ENCODE assay signal across 9 cellular contexts in genomic region chr17:64103751-64104364, GRCh38. TPM values are rescaled to one million over a fixed set of nuclear protein-coding genes. Genes with fewer than 3 reads are reported as not detected.
A peak's percentile ranks its signal among the peaks of the same experiment; 100 is the strongest.
DNase-seq lines count a peak whose midpoint lies in the region; ATAC-seq, FAIRE-seq and TF ChIP-seq lines count a peak whose summit lies in the region.
"Had no signal": no experiment of that assay in that cellular context is flagged by ENCODE, and none has a peak within 500 bp of the region (broad histone marks: within the 10 kb centered on the region; RNA-seq: fewer than 3 reads in every experiment).

No MANE protein-coding gene starts in this region.

- H3K36me3 ChIP-seq in gastrocnemius medialis, result no peaks in the 10 kb centered on the region

- DNase-seq in CD1c-positive myeloid dendritic cell (ENCODE audit: extremely low spot score) (peak; percentile 43), RCC 7860 (ENCODE audit: low spot score) (peak; percentile 56), epithelial cell of prostate (ENCODE audit: low read depth, low spot score) (no peak), GM20000 (ENCODE audit: low spot score) (no peak), gastrocnemius medialis (no peak), NCI-H2196 (lab: John Stamatoyannopoulos, UW; ENCODE audit: unreplicated experiment) (no peak), D721Med (ENCODE audit: insufficient read length, low spot score) (no peak)

- intact Hi-C loops in gastrocnemius medialis (cut with DNase I; ENCODE audit: low total_unique reads), result no loop called here

- FAIRE-seq in RCC 7860 (lab: Jason Lieb, UNC), result peak; percentile 83
- FAIRE-seq in D721Med (lab: Jason Lieb, UNC), result no peak
- FAIRE-seq: colon had no signal

- H3K4me3 ChIP-seq in gastrocnemius medialis, result no peak overlapping the region

- TF ChIP-seq CTCF in GM20000 (IDR thresholded peaks at IDR 0.05; ENCODE audit: extremely low read depth, missing control alignments), result no peak
- TF ChIP-seq CTCF in gastrocnemius medialis (IDR thresholded peaks at IDR 0.05 in 4 of 5, conservative IDR thresholded peaks at IDR 0.05 in 1 of 5), result no peak
- no peak for TF ChIP-seq CTCF in D721Med (IDR thresholded peaks at IDR 0.05; ENCODE audit: insufficient read depth, missing control alignments)

- peaks cover 0 to 6% of the 10 kb centered on the region in 2 donors for H3K4me1 ChIP-seq in gastrocnemius medialis

- in situ Hi-C loops in gastrocnemius medialis (cut with MboI; ENCODE audit: low sequenced_read_pairs in 4 of 4), result no loop called here

- H3K27me3 ChIP-seq in gastrocnemius medialis, result no peaks in the 10 kb centered on the region

- TF ChIP-seq POLR2A in gastrocnemius medialis (IDR thresholded peaks at IDR 0.05), result no peak

- H3K27ac ChIP-seq in epithelial cell of prostate (peak overlapping the region; percentile 44), gastrocnemius medialis (no peak overlapping the region)

- no peaks in the 10 kb centered on the region for H3K9me3 ChIP-seq in gastrocnemius medialis

- ATAC-seq in GM21529 (IDR thresholded peaks at IDR 0.05; ENCODE audit: unreplicated experiment) (peak; percentile 61), gastrocnemius medialis (no peak)

RNA-seq across cellular contexts. Expression of gene ERN1, which starts 26.1 kb away (rescaled TPM):
- total RNA-seq in gastrocnemius medialis, result 10 to 100 TPM in 3 of 4 donors, 1 to 10 TPM in 1; 9.7 to 27.5 (median 13.8) TPM

Comparison
In these comparisons a context has a peak if more than half of its experiments do, and no peak if none do; other contexts are left out.
1. DNase-seq: peak in CD1c-positive myeloid dendritic cell (single experiment) and RCC 7860 (single experiment); none in epithelial cell of prostate (single experiment), GM20000 (single experiment), gastrocnemius medialis (0 of 2), NCI-H2196 (single experiment) and D721Med (single experiment).